8 cellular contexts compared by ENCODE assay signal in genomic region chr6:30647802-30648460, GRCh38. TPM values are rescaled to one million over a fixed set of nuclear protein-coding genes. Genes with fewer than 3 reads are reported as not detected.
DNase-seq lines count a peak whose midpoint lies in the region; ATAC-seq and TF ChIP-seq lines count a peak whose summit lies in the region.

No MANE protein-coding gene starts in this region.

- BruUV-seq in Calu3 (replicated peaks; lab: Mats Ljungman, UMichigan), result no TSS peak

- ATAC-seq in HG03520 (IDR thresholded peaks at IDR 0.05; ENCODE audit: unreplicated experiment), result peak; percentile 53

- no peaks in the 10 kb centered on the region for H3K27me3 ChIP-seq in rectal smooth muscle tissue (ENCODE audit: control insufficient read depth, insufficient read depth, low read length)

- H3K36me3 ChIP-seq in rectal smooth muscle tissue (ENCODE audit: control insufficient read depth, insufficient read depth, low read length), result peaks cover 24% of the 10 kb centered on the region

- no peaks in the 10 kb centered on the region for H3K27me3 Mint-ChIP-seq in Calu3 (ENCODE audit: unreplicated experiment)

- H3K9me3 Mint-ChIP-seq in Calu3 (ENCODE audit: low read depth, unreplicated experiment), result no peaks in the 10 kb centered on the region

- peak overlapping the region; percentile 98 for H3K9ac ChIP-seq in rectal smooth muscle tissue (ENCODE audit: low read length)

- no peak for TF ChIP-seq CTCF in Calu3 (IDR thresholded peaks at IDR 0.05; ENCODE audit: unreplicated experiment)
- TF ChIP-seq CTCF in GM13976 (IDR thresholded peaks at IDR 0.05; ENCODE audit: borderline replicate concordance, control extremely low read depth, extremely low read depth, insufficient read depth, missing control alignments), result no peak

- intact Hi-C loops in Calu3 (cut with micrococcal nuclease; ENCODE audit: unreplicated experiment), result no loop called here

- peaks cover 80% of the 10 kb centered on the region for H3K36me3 Mint-ChIP-seq in Calu3 (ENCODE audit: insufficient read depth, unreplicated experiment)

- H3K4me1 Mint-ChIP-seq in Calu3 (ENCODE audit: low read depth, unreplicated experiment), result peaks cover 13% of the 10 kb centered on the region

- no peak for DNase-seq in Calu3
- DNase-seq in activated CD4-positive, alpha-beta T cell treated with anti-CD3 and anti-CD28 coated beads, Interleukin-2, amount 50 U/mL, for 1 hour, result peak; percentile 65
- peak; percentile 47 for DNase-seq in globus pallidus (ENCODE audit: low spot score)
- DNase-seq in NCI-H2029 (lab: John Stamatoyannopoulos, UW), result no peak
- DNase-seq in GM13976 (ENCODE audit: low spot score), result no peak
- no peak for DNase-seq in NCI-H128 (lab: John Stamatoyannopoulos, UW; ENCODE audit: unreplicated experiment)

- in situ Hi-C loops in GM13976 (cut with MboI; ENCODE audit: low sequenced_read_pairs, unreplicated experiment), result no loop called here

- CTCF ChIA-PET in Calu3 (lab: Charles Lee), result interaction anchor here (0.7 to 1.0 kb wide), 5 partner anchors 9 to 103 kb away, joined by 3 to 6 read pairs (median 4); no protein-coding TSS in a partner anchor

- H3K4me1 ChIP-seq in rectal smooth muscle tissue (ENCODE audit: control insufficient read depth, insufficient read depth, low read length), result peaks cover 5% of the 10 kb centered on the region

- H3K27ac ChIP-seq in rectal smooth muscle tissue (ENCODE audit: low read depth, low read length), result peak overlapping the region; percentile 98

- H3K4me3 ChIP-seq in rectal smooth muscle tissue (ENCODE audit: low read length), result peak overlapping the region; percentile 92

- H3K27ac Mint-ChIP-seq in Calu3 (ENCODE audit: unreplicated experiment), result peak overlapping the region; percentile 69

- peak overlapping the region; percentile 78 for H3K4me3 Mint-ChIP-seq in Calu3 (ENCODE audit: low read depth, unreplicated experiment)

RNA-seq across cellular contexts. Expression of gene C6orf136, which starts 1.0 kb away (rescaled TPM):
- total RNA-seq in Calu3 (2022), result 25.3 and 32.4 TPM in 2 replicates

RNA-seq across cellular contexts. Expression of gene ATAT1, which starts 21.3 kb away (rescaled TPM):
- 23.0 and 30.0 TPM in 2 replicates for total RNA-seq in Calu3 (2022)

RNA-seq across cellular contexts. Expression of gene DHX16, which starts 24.9 kb away (rescaled TPM):
- total RNA-seq in Calu3 (2022), result 51.6 and 55.6 TPM in 2 replicates

RNA-seq across cellular contexts. Expression of gene MRPS18B, which starts 30.3 kb away (rescaled TPM):
- total RNA-seq in Calu3 (2022), result 103 and 107 TPM in 2 replicates

RNA-seq across cellular contexts. Expression of gene PPP1R10, which starts 30.9 kb away (rescaled TPM):
- 119 and 134 TPM in 2 replicates for total RNA-seq in Calu3 (2022)

Comparison
In these comparisons a context has a peak if more than half of its experiments do, and no peak if none do; other contexts are left out.
1. DNase-seq: peak in activated CD4-positive, alpha-beta T cell treated with anti-CD3 and anti-CD28 coated beads, Interleukin-2, amount 50 U/mL, for 1 hour (single experiment) and globus pallidus (single experiment); none in Calu3 (single experiment), NCI-H2029 (single experiment), GM13976 (single experiment) and NCI-H128 (single experiment).